ENCODE assay signal across 10 cellular contexts in the genomic region with DNA sequence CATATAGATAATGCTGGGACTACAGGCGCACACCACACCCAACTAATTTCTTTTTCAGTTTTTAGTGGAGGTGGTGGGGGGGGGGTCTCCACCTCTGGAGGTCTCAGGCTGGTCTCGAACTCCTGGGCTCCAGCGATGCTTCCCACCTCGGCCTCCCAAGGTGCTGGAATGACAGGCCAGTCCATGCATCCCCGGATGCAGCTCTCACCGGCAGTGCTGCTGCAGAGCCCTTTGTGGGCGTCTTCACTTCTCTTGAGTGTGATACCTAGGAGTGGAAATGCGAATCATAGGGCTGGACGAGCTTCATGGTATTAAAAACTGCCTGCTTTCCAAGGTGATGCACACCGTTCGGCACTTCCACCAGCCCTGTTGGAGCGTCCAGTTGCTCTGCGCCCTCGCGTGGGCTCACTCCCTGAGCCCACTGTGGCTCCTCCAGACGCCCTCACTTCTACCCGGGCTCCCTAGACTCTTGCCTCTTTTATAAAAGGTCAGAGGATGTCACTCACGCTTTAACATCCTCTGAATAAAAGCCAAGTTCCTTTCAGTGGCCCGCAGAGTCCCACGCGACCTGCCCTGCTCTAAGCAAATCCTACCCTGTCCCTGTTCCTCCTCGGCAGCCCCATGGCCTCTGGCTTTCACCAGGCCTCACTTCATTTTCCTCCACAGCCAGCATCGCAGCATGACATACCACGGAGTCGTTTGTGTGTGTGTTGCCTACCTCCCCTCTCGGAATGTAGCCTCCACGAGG. TPM values are rescaled to one million over a fixed set of nuclear protein-coding genes. Genes with fewer than 3 reads are reported as not detected.
DNase-seq lines count a peak whose midpoint lies in the region; ATAC-seq, FAIRE-seq and TF ChIP-seq lines count a peak whose summit lies in the region.
"Had no signal": no experiment of that assay in that cellular context is flagged by ENCODE, and none has a peak within 500 bp of the region (broad histone marks: within the 10 kb centered on the region; RNA-seq: fewer than 3 reads in every experiment).

No MANE protein-coding gene starts in this region.

- CTCF ChIA-PET in SK-N-SH (lab: Yijun Ruan, JAX) = interaction anchor here (4.4 to 7.2 kb wide), 2 partner anchors 34 to 216 kb away, joined by 29 to 62 read pairs; no protein-coding TSS in a partner anchor
- CTCF ChIA-PET in H1 (lab: Charles Lee; ENCODE audit: partially characterized antibody) = interaction anchor here (1.1 to 5.1 kb wide), 2 partner anchors 11 to 42 kb away, joined by 4 to 54 read pairs; no protein-coding TSS in a partner anchor

- H3K9me3 ChIP-seq in SK-N-SH (no peaks in the 10 kb centered on the region), OCI-LY1 (ENCODE audit: low read length) (no peaks in the 10 kb centered on the region), H1 (ENCODE audit: insufficient read depth in 2 of 2, low read depth in 1 of 2, low read length in 1 of 2) (no peaks in the 10 kb centered on the region), testis (no peaks in the 10 kb centered on the region)

- peaks cover 11% of the 10 kb centered on the region for H3K23me2 ChIP-seq in H1 (ENCODE audit: low read depth, low read length)

- H3K23ac ChIP-seq in H1 (ENCODE audit: insufficient read length) = no peak overlapping the region

- no peak for TF ChIP-seq CTCF in SK-N-SH (IDR thresholded peaks at IDR 0.05)
- no peak for TF ChIP-seq CTCF in OCI-LY1 (IDR thresholded peaks at IDR 0.05; ENCODE audit: low read length)
- TF ChIP-seq CTCF in H1 (IDR thresholded peaks at IDR 0.05; ENCODE audit: control extremely low read depth in 1 of 3, insufficient read depth in 1 of 3, low read depth in 1 of 3, low read length in 3 of 3) = no peak
- no peak for TF ChIP-seq CTCF in osteocyte (IDR thresholded peaks at IDR 0.05)
- no peak for TF ChIP-seq CTCF in testis (IDR thresholded peaks at IDR 0.05)

- DNase-seq in SK-N-SH (no peak), H1 (ENCODE audit: low read depth in 1 of 2, low spot score in 2 of 2) (no peak), osteocyte (ENCODE audit: extremely low spot score, unreplicated experiment) (no peak), glomerular visceral epithelial cell (ENCODE audit: extremely low spot score) (no peak), testis (no peak)
- DNase-seq: SW 1271 had no signal

- TF ChIP-seq EP300 in SK-N-SH (IDR thresholded peaks at IDR 0.05; ENCODE audit: borderline replicate concordance in 1 of 2, low read depth in 1 of 2, low read length in 1 of 2) = no peak
- no peak for TF ChIP-seq EP300 in H1 (IDR thresholded peaks at IDR 0.05; ENCODE audit: borderline replicate concordance in 1 of 2, low read depth in 2 of 2, low read length in 2 of 2)

- H3K9ac ChIP-seq in SK-N-SH = peak overlapping the region; percentile 22; the same call in 1 of the 2 replicates
- peak overlapping the region; percentile 10; the same call in 1 of the 2 replicates for H3K9ac ChIP-seq in OCI-LY1 (ENCODE audit: low read length)
- no peak overlapping the region for H3K9ac ChIP-seq in H1 (replicated peaks in 1 of 4; ENCODE audit: extremely low read depth in 1 of 4, low read depth in 3 of 4, low read length in 3 of 4)

- intact Hi-C loops in testis (cut with DNase I; ENCODE audit: low total_unique reads) = no loop called here

- no peaks in the 10 kb centered on the region for H3K9me3 Mint-ChIP-seq in osteocyte (ENCODE audit: unreplicated experiment)

- H4K8ac ChIP-seq in H1 (ENCODE audit: extremely low read depth, insufficient read depth, low read length) = peak overlapping the region; percentile 73; the same call in 1 of the 2 replicates

- no peak overlapping the region for H2AK5ac ChIP-seq in H1 (ENCODE audit: low read depth, low read length)

- 93% methylated on average over 19 of the region's 27 CpGs for WGBS in SK-N-SH (ENCODE audit: low lambda C conversion rate)
- WGBS in H1 (ENCODE audit: extremely low coverage in 1 of 2, insufficient coverage in 1 of 2, insufficient read length in 1 of 2, insufficient replicate concordance in 2 of 2, low coverage in 1 of 2, low lambda C conversion rate in 2 of 2, missing lambda C conversion rate in 1 of 2), 2 experiments = 82% methylated on average over 27 of the region's 27 CpGs; no CpG with 5 or more reads in 1 of the 2 experiments
- WGBS in testis, 2 donors = 55 to 73% methylated on average over 27 of the region's 27 CpGs

- H3K4me2 ChIP-seq in SK-N-SH (peak overlapping the region; percentile 72), OCI-LY1 (ENCODE audit: low read length) (peak overlapping the region; percentile 41), H1 (ENCODE audit: insufficient read depth in 1 of 2, low read depth in 2 of 2, low read length in 2 of 2) (peak overlapping the region; percentile 73 to 74)

- H3K9me2 ChIP-seq in SK-N-SH (no peaks in the 10 kb centered on the region), OCI-LY1 (ENCODE audit: low read depth, low read length) (no peaks in the 10 kb centered on the region)

- H3K18ac ChIP-seq in H1 (ENCODE audit: extremely low read depth, low read length) = no peak overlapping the region; the same call in 1 of the 2 replicates

- H3K4ac ChIP-seq in H1 (replicated peaks; ENCODE audit: insufficient read length, low read depth, low read length) = no peak overlapping the region

- no peak overlapping the region for H2BK20ac ChIP-seq in H1 (ENCODE audit: low read length)

- no peak overlapping the region for H2BK5ac ChIP-seq in H1 (ENCODE audit: low read depth, low read length)

- H3K4me1 ChIP-seq in SK-N-SH (ENCODE audit: control insufficient read depth in 1 of 2, insufficient read depth in 2 of 2, low read depth in 1 of 2, low read length in 1 of 2) (peaks cover 12 to 35% of the 10 kb centered on the region in 2 experiments; a peak in 2 of 4 replicates), OCI-LY1 (ENCODE audit: insufficient read depth, low read length, severe bottlenecking) (peaks cover 77% of the 10 kb centered on the region), H1 (replicated peaks in 1 of 4; ENCODE audit: control insufficient read depth in 3 of 4, insufficient read depth in 4 of 4, low read length in 3 of 4) (peaks cover 0 to 25% (median 19%) of the 10 kb centered on the region in 4 experiments; a peak in 6 of 7 replicates), testis (peaks cover 5% of the 10 kb centered on the region)

- FAIRE-seq in H1 (lab: Jason Lieb, UNC) = no peak
- FAIRE-seq: A204.1 had no signal

- TF ChIP-seq RAD21 in SK-N-SH (IDR thresholded peaks at IDR 0.05; ENCODE audit: low read length) = no peak
- TF ChIP-seq RAD21 in H1 (IDR thresholded peaks at IDR 0.05 in 1 of 2, conservative IDR thresholded peaks at IDR 0.05 in 1 of 2; ENCODE audit: low read depth in 2 of 2, low read length in 2 of 2) = no peak

- peak overlapping the region; percentile 11 for H3K4me3 Mint-ChIP-seq in osteocyte (ENCODE audit: unreplicated experiment)

- H2BK120ac ChIP-seq in H1 (replicated peaks; ENCODE audit: low read depth, low read length) = no peak overlapping the region

- no peaks in the 10 kb centered on the region for H3F3A ChIP-seq in SK-N-SH (replicated peaks; ENCODE audit: insufficient read depth)
- peaks cover 3% of the 10 kb centered on the region; the same call in 1 of the 2 replicates for H3F3A ChIP-seq in OCI-LY1 (ENCODE audit: insufficient read depth, low read length)

- H3K79me2 ChIP-seq in SK-N-SH (ENCODE audit: insufficient read depth) (peaks cover 28% of the 10 kb centered on the region; the same call in 1 of the 2 replicates), OCI-LY1 (ENCODE audit: insufficient read depth, low read length) (no peaks in the 10 kb centered on the region), H1 (ENCODE audit: control insufficient read depth in 1 of 2, insufficient read depth in 2 of 2, low read length in 2 of 2) (peaks cover 0 to 27% of the 10 kb centered on the region in 2 experiments; a peak in 1 of 4 replicates)

- H3K27me3 ChIP-seq in SK-N-SH (ENCODE audit: insufficient read depth) (no peaks in the 10 kb centered on the region), OCI-LY1 (ENCODE audit: insufficient read depth, low read length) (no peaks in the 10 kb centered on the region), H1 (replicated peaks in 1 of 4; ENCODE audit: control insufficient read depth in 3 of 4, extremely low read depth in 1 of 4, insufficient read depth in 3 of 4, low read length in 3 of 4) (no peaks in the 10 kb centered on the region), testis (no peaks in the 10 kb centered on the region)

- H4K5ac ChIP-seq in H1 (ENCODE audit: insufficient read length, low read depth, low read length) = no peak overlapping the region

- H2BK12ac ChIP-seq in H1 (ENCODE audit: low read depth, low read length) = no peak overlapping the region

- H3K4me1 Mint-ChIP-seq in osteocyte (ENCODE audit: unreplicated experiment) = peaks cover 27% of the 10 kb centered on the region

- no peak overlapping the region for H3K27ac Mint-ChIP-seq in osteocyte (ENCODE audit: unreplicated experiment)

- H3K27me3 Mint-ChIP-seq in osteocyte (ENCODE audit: unreplicated experiment) = no peaks in the 10 kb centered on the region

- no peak for TF ChIP-seq POLR2A in H1 (IDR thresholded peaks at IDR 0.05; ENCODE audit: control extremely low read depth in 1 of 2, low read depth in 2 of 2, low read length in 2 of 2)
- TF ChIP-seq POLR2A in testis (IDR thresholded peaks at IDR 0.05) = no peak

- H4K91ac ChIP-seq in H1 (replicated peaks; ENCODE audit: insufficient read length, low read length) = no peak overlapping the region

- POLR2A ChIA-PET in SK-N-SH (lab: Yijun Ruan, JAX) (interaction anchor here (0.6 to 1.3 kb wide), 2 partner anchors 9 to 33 kb away, joined by 3 read pairs; no protein-coding TSS in a partner anchor), H1 (lab: Charles Lee; ENCODE audit: partially characterized antibody) (interaction anchor here (3.3 kb wide), 1 partner anchor 11 kb away, joined by 38 read pairs; no protein-coding TSS in a partner anchor)

- H3K14ac ChIP-seq in H1 (ENCODE audit: insufficient read length) = no peak overlapping the region

- no peaks in the 10 kb centered on the region for H3K36me3 Mint-ChIP-seq in osteocyte (ENCODE audit: unreplicated experiment)

- H2AFZ ChIP-seq in SK-N-SH (ENCODE audit: low read depth) (peak overlapping the region; percentile 98), OCI-LY1 (ENCODE audit: low read length) (no peak overlapping the region), H1 (ENCODE audit: low read length) (no peak overlapping the region)

- ATAC-seq in SK-N-SH treated with all-trans-retinoic acid at 6 μM for 48 hours (no peak), GM18868 (IDR thresholded peaks at IDR 0.05; ENCODE audit: unreplicated experiment) (no peak)

- no peak overlapping the region for H2BK15ac ChIP-seq in H1 (ENCODE audit: low read length)

- peak overlapping the region; percentile 54 to 81; a peak in 2 of 4 replicates for H3K4me3 ChIP-seq in SK-N-SH (ENCODE audit: low read depth in 2 of 2, low read length in 1 of 2)
- H3K4me3 ChIP-seq in OCI-LY1 (ENCODE audit: low read depth, low read length, poor library complexity, severe bottlenecking) = peak overlapping the region; percentile 27
- H3K4me3 ChIP-seq in H1 (ENCODE audit: extremely low read depth in 1 of 4, insufficient read depth in 2 of 4, low read depth in 3 of 4, low read length in 4 of 4) = peak overlapping the region; percentile 51 to 71 (median 62); a peak in 7 of 8 replicates
- H3K4me3 ChIP-seq in testis = no peak overlapping the region

- no peaks in the 10 kb centered on the region for H3K36me3 ChIP-seq in SK-N-SH (replicated peaks in 1 of 2; ENCODE audit: control insufficient read depth in 1 of 2, insufficient read depth in 2 of 2, low read length in 1 of 2)
- peaks cover 4% of the 10 kb centered on the region; the same call in 1 of the 2 replicates for H3K36me3 ChIP-seq in OCI-LY1 (ENCODE audit: insufficient read depth, low read length)
- H3K36me3 ChIP-seq in H1 (ENCODE audit: control insufficient read depth in 2 of 4, insufficient read depth in 4 of 4, low read length in 3 of 4) = no peaks in the 10 kb centered on the region
- no peaks in the 10 kb centered on the region for H3K36me3 ChIP-seq in testis (ENCODE audit: low read depth, missing control alignments)

- H4K20me1 ChIP-seq in SK-N-SH (ENCODE audit: insufficient read depth) (peaks cover 20% of the 10 kb centered on the region), OCI-LY1 (ENCODE audit: insufficient read depth, low read length) (no peaks in the 10 kb centered on the region), H1 (replicated peaks in 1 of 2; ENCODE audit: control insufficient read depth in 1 of 2, insufficient read depth in 2 of 2, low read length in 2 of 2) (peaks cover 2 to 4% of the 10 kb centered on the region in 2 experiments)

- peaks cover 7% of the 10 kb centered on the region; the same call in 1 of the 2 replicates for H3K79me1 ChIP-seq in H1 (ENCODE audit: low read depth, low read length)

- no peak overlapping the region for H3K56ac ChIP-seq in H1 (replicated peaks; ENCODE audit: insufficient read length, low read depth, low read length)

- H3K27ac ChIP-seq in SK-N-SH (ENCODE audit: low read depth in 2 of 2, low read length in 1 of 2) (no peak overlapping the region; a peak in 1 of 4 replicates), OCI-LY1 (ENCODE audit: low read depth, low read length, poor library complexity, severe bottlenecking) (peak overlapping the region; percentile 82), H1 (ENCODE audit: low read depth, low read length) (no peak overlapping the region), testis (no peak overlapping the region)

RNA-seq across cellular contexts. Expression of gene BID, which starts 0.8 kb away (rescaled TPM):
- polyA plus RNA-seq in SK-N-SH (2012; rRNA removed) = 109 and 139 TPM in 2 replicates
- 74.7 and 105 TPM in 2 replicates for polyA plus RNA-seq in SK-N-SH (2012; cell fraction: cytosol; rRNA removed)
- 86.6 and 146 TPM in 2 replicates for polyA plus RNA-seq in SK-N-SH (2012; cell fraction: nucleus; rRNA removed)
- 39.3 and 41.6 TPM in 2 replicates for total RNA-seq in H1 (2021; fragmentation: NEBNext Ultra II Directional; extraction: Animal tissue kit (Norgen Biotek cat#: 25700))
- polyA plus RNA-seq in H1 (2011; rRNA removed) = 114 and 133 TPM in 2 replicates
- 90.6 TPM for polyA plus RNA-seq in H1 (2011; cell fraction: cytosol; rRNA removed)
- 66.4 TPM for polyA plus RNA-seq in H1 (2011; cell fraction: nucleus; rRNA removed)
- polyA plus RNA-seq in H1 (2012, experiment 1 of 2) = 33.0 to 44.6 TPM (median 43.2 TPM) in 4 replicates
- 24.4 TPM for polyA plus RNA-seq in H1 (2012, experiment 2 of 2)
- 52.8 TPM for polyA plus RNA-seq in H1 (2013, experiment 1 of 2)
- polyA plus RNA-seq in H1 (2013, experiment 2 of 2) = 53.5 TPM
- polyA minus RNA-seq in H1 (2011; rRNA and poly(A)+ RNA removed) = 15.5 and 15.6 TPM in 2 replicates
- polyA minus RNA-seq in H1 (2011; cell fraction: cytosol; rRNA and poly(A)+ RNA removed) = 29.1 TPM
- 14.9 TPM for polyA minus RNA-seq in H1 (2011; cell fraction: nucleus; rRNA and poly(A)+ RNA removed)
- total RNA-seq in osteocyte = 8.4 and 11.6 TPM in 2 replicates
- 1 to 10 TPM; 6.9 to 8.4 TPM for total RNA-seq in testis
- 8.3 TPM for polyA plus RNA-seq in testis (ENCODE audit: insufficient read depth, low read depth, low replicate concordance)

Comparison
In these comparisons a context has a peak if more than half of its experiments do, and no peak if none do; other contexts are left out.
1. H3K4me3 ChIP-seq: peak in SK-N-SH (2 of 2), OCI-LY1 (single experiment) and H1 (4 of 4); none in testis (0 of 2).
2. H3K9ac ChIP-seq: peak in SK-N-SH (single experiment) and OCI-LY1 (single experiment); none in H1 (0 of 4).
3. Of the 17 proteins assayed by ChIP-seq in both H1 and SK-N-SH: peak only in H1: TAF1; only in SK-N-SH: none; in both: none; in neither: 16.
4. Peak in every context shown above with its lines, with median percentiles within 50 percentile points of each other: H3K4me2 ChIP-seq.